In the genomic region with DNA sequence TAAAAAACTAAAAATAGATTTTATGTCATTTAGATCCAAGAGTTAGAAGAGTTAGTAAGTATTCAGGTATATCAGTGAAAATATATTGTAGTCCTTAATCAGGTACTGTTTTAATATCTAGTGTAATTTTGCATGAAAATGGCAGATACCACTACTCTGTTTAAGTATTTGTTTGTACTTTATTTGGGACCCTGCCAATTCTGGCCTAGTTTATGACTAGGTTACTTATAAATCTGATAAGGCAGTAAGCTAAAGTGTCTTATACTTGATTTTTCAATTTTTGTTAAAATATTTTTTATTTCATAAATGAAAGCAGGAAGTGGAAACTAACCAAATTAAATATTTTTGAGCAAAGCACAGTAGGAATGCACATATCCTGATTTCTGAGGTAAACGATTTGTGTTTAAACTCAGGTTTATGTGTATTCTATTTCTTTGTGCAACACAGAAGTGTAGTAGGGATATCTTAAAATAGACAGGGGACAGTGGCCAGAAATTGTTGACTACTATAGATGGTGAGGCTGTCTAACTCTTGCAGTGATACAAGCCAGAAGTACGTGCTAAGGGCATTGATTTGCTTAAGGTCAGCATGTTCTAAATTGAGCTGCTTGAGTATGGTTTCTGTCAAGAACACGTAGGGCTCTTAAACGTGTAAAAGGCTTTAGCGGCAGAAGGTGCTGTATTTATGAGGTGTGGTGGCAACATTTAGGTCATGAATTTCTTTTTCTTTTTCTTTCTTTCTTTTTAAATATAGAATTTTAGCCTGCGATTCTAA, we compare ENCODE assay signal across 11 cellular contexts. TPM values are rescaled to one million over a fixed set of nuclear protein-coding genes. Genes with fewer than 3 reads are reported as not detected.
DNase-seq lines count a peak whose midpoint lies in the region; ATAC-seq and TF ChIP-seq lines count a peak whose summit lies in the region.
"Had no signal": no experiment of that assay in that cellular context is flagged by ENCODE, and none has a peak within 500 bp of the region (broad histone marks: within the 10 kb centered on the region; RNA-seq: fewer than 3 reads in every experiment).

No MANE protein-coding gene starts in this region.

- peaks cover 16% of the 10 kb centered on the region for H3K36me3 ChIP-seq in IMR-90 (ENCODE audit: control insufficient read depth, insufficient read depth, low read length)
- peaks cover 18% of the 10 kb centered on the region; the same call in 1 of the 2 replicates for H3K36me3 ChIP-seq in PC-9 (ENCODE audit: low read depth)

- TF ChIP-seq CTCF in IMR-90 (conservative IDR thresholded peaks at IDR 0.05; ENCODE audit: low read depth, low read length) (no peak), PC-9 (conservative IDR thresholded peaks at IDR 0.05) (no peak)

- TF ChIP-seq RAD21 in IMR-90 (IDR thresholded peaks at IDR 0.05; ENCODE audit: low read length), result no peak

- H4K20me1 ChIP-seq in IMR-90 (ENCODE audit: insufficient read depth, low read length) (peaks cover 79% of the 10 kb centered on the region), PC-9 (ENCODE audit: insufficient read depth) (peaks cover 17% of the 10 kb centered on the region; the same call in 1 of the 2 replicates)

- H3K9me3 ChIP-seq in IMR-90 (ENCODE audit: control insufficient read depth, insufficient read depth, low read length) (no peaks in the 10 kb centered on the region), PC-9 (ENCODE audit: insufficient read depth, low read depth) (no peaks in the 10 kb centered on the region; the same call in 1 of the 2 replicates)

- H3K9me1 ChIP-seq in IMR-90 (ENCODE audit: insufficient read depth, low read length), result peaks cover 15% of the 10 kb centered on the region

- no TSS peak for BruUV-seq in IMR-90 (replicated peaks; lab: Mats Ljungman, UMichigan)
- BruUV-seq in PC-9 (replicated peaks; lab: Mats Ljungman, UMichigan), result no TSS peak

- H3K18ac ChIP-seq in IMR-90 (ENCODE audit: low read depth, low read length), result no peak overlapping the region

- H3K27ac ChIP-seq in IMR-90 (ENCODE audit: insufficient read depth, low read length), result no peak overlapping the region
- H3K27ac ChIP-seq in PC-9, result no peak overlapping the region
- H3K27ac ChIP-seq: HL-60, SJSA1 had no signal

- H3K27me3 ChIP-seq in IMR-90 (ENCODE audit: control insufficient read depth, insufficient read depth, low read length) (no peaks in the 10 kb centered on the region), PC-9 (ENCODE audit: insufficient read depth, low read depth) (no peaks in the 10 kb centered on the region)
- H3K27me3 ChIP-seq: SJSA1 had no signal

- WGBS in IMR-90 (ENCODE audit: extremely low coverage in 2 of 2, insufficient read length in 1 of 2), 2 experiments, result 64% methylated on average over 2 of the region's 6 CpGs; no CpG with 5 or more reads in 1 of the 2 experiments

- no peak overlapping the region for H3K9ac ChIP-seq in IMR-90 (ENCODE audit: low read depth, low read length)

- H2AFZ ChIP-seq in IMR-90 (replicated peaks; ENCODE audit: low read length, poor library complexity) (no peak overlapping the region), PC-9 (no peak overlapping the region)

- no peak overlapping the region for H4K5ac ChIP-seq in IMR-90 (ENCODE audit: low read depth, low read length)

- peak overlapping the region; percentile 37; the same call in 1 of the 2 replicates for H3K4ac ChIP-seq in IMR-90 (ENCODE audit: low read depth, low read length)

- H2AK5ac ChIP-seq in IMR-90 (ENCODE audit: low read depth, low read length), result no peak overlapping the region

- H3K9me2 ChIP-seq in PC-9 (ENCODE audit: insufficient read depth), result no peaks in the 10 kb centered on the region

- H3K4me1 ChIP-seq in IMR-90 (ENCODE audit: control insufficient read depth, insufficient read depth, low read length) (peaks cover 2% of the 10 kb centered on the region; the same call in 1 of the 2 replicates), PC-9 (replicated peaks; ENCODE audit: insufficient read depth) (no peaks in the 10 kb centered on the region)
- H3K4me1 ChIP-seq: SJSA1 had no signal

- CTCF ChIA-PET in IMR-90 (lab: Yijun Ruan, JAX) (no interaction called here), PC-9 (lab: Charles Lee) (no interaction called here)

- peaks cover 58% of the 10 kb centered on the region for H3K79me2 ChIP-seq in PC-9 (ENCODE audit: low read depth)

- peak; percentile 69 for ATAC-seq in GM21423 (IDR thresholded peaks at IDR 0.05; ENCODE audit: unreplicated experiment)
- peak; percentile 44; the same call in 1 of the 2 replicates for ATAC-seq in IMR-90 (ENCODE audit: low read depth)
- peak; percentile 45 for ATAC-seq in left colon

- H3K14ac ChIP-seq in IMR-90 (replicated peaks; ENCODE audit: low read depth, low read length), result peak overlapping the region; percentile 60; the same call in 1 of the 2 replicates

- H3K4me3 ChIP-seq in IMR-90 (ENCODE audit: insufficient read depth, low read depth, low read length) (no peak overlapping the region), PC-9 (no peak overlapping the region)
- H3K4me3 ChIP-seq: SJSA1 had no signal

- intact Hi-C loops in IMR-90 (cut with micrococcal nuclease), result no loop called here
- intact Hi-C loops in left colon (cut with DNase I, micrococcal nuclease), result no loop called here
- intact Hi-C loops in PC-9 (cut with micrococcal nuclease; ENCODE audit: unreplicated experiment), result no loop called here

- H4K8ac ChIP-seq in IMR-90 (ENCODE audit: low read depth in 2 of 2, low read length in 2 of 2), result peak overlapping the region in 1 of 2 experiments; percentile 54; a peak in 1 of 4 replicates

- H2BK120ac ChIP-seq in IMR-90 (ENCODE audit: low read depth, low read length), result no peak overlapping the region

- H4K91ac ChIP-seq in IMR-90 (ENCODE audit: insufficient read depth, low read depth, low read length), result no peak overlapping the region

- dilution Hi-C loops in IMR-90 (cut with HindIII; ENCODE audit: low sequenced_read_pairs, unreplicated experiment), result no loop called here

- peaks cover 15 to 82% of the 10 kb centered on the region in 2 experiments for H3K79me1 ChIP-seq in IMR-90 (ENCODE audit: low read depth in 1 of 2, low read length in 2 of 2)

- in situ Hi-C loops in IMR-90 (cut with MboI; ENCODE audit: low sequenced_read_pairs), result no loop called here

- POLR2A ChIA-PET in IMR-90 (lab: Charles Lee; ENCODE audit: unreplicated experiment) (no interaction called here), PC-9 (lab: Charles Lee; ENCODE audit: unreplicated experiment) (no interaction called here)

- H3K56ac ChIP-seq in IMR-90 (ENCODE audit: extremely low read depth, insufficient read depth, low read length), result no peak overlapping the region

- TF ChIP-seq POLR2A in IMR-90 (IDR thresholded peaks at IDR 0.05; ENCODE audit: low read depth, low read length), result no peak

- H2AK9ac ChIP-seq in IMR-90 (replicated peaks; ENCODE audit: low read depth, low read length, poor library complexity), result no peak overlapping the region

- peak; percentile 13 for DNase-seq in EL
- peak; percentile 18 for DNase-seq in IMR-90
- DNase-seq in left colon, result no peak
- DNase-seq in cerebellum (ENCODE audit: low spot score), result no peak
- no peak for DNase-seq in PC-9
- no peak for DNase-seq in NCI-H1105 treated with DMSO at 0.1 percent for 48 hours (lab: John Stamatoyannopoulos, UW)
- no peak for DNase-seq in SKM-1 treated with dmso at 0.1 percent for 144 hours (lab: John Stamatoyannopoulos, UW; ENCODE audit: unreplicated experiment)
- DNase-seq: CD4-positive, CD25-positive, alpha-beta regulatory T cell had no signal

- H3K4me2 ChIP-seq in IMR-90 (ENCODE audit: low read depth, low read length), result peak overlapping the region; percentile 18; the same call in 1 of the 2 replicates
- no peak overlapping the region for H3K4me2 ChIP-seq in PC-9

- H2BK15ac ChIP-seq in IMR-90 (ENCODE audit: low read depth, low read length), result no peak overlapping the region

- no peaks in the 10 kb centered on the region for H3F3A ChIP-seq in PC-9 (ENCODE audit: insufficient read depth, low read depth)

- no peak overlapping the region for H2BK20ac ChIP-seq in IMR-90 (ENCODE audit: low read depth, low read length)

- H2BK5ac ChIP-seq in IMR-90 (ENCODE audit: low read depth, low read length, poor library complexity, severe bottlenecking), result peak overlapping the region; percentile 78

- H3K23ac ChIP-seq in IMR-90 (ENCODE audit: low read depth, low read length), result peak overlapping the region; percentile 76; the same call in 1 of the 2 replicates

TF ChIP-seq in IMR-90, 13 proteins besides CTCF, POLR2A, EP300 and RAD21 (continues in another document):
- TF ChIP-seq SMC3 (IDR thresholded peaks at IDR 0.05; ENCODE audit: low read depth, low read length) (no peak), RFX5 (IDR thresholded peaks at IDR 0.05; ENCODE audit: low read depth, low read length) (no peak), USF2 (IDR thresholded peaks at IDR 0.05; ENCODE audit: low read depth, low read length) (no peak), CHD1 (IDR thresholded peaks at IDR 0.05; ENCODE audit: low read depth, low read length) (no peak), MAFK (IDR thresholded peaks at IDR 0.05; ENCODE audit: low read depth, low read length) (no peak), NFE2L2 (IDR thresholded peaks at IDR 0.05; ENCODE audit: low read depth, low read length) (no peak), FOS (IDR thresholded peaks at IDR 0.05; ENCODE audit: low read depth, low read length) (no peak), BHLHE40 (IDR thresholded peaks at IDR 0.05; ENCODE audit: low read depth, low read length) (no peak), CEBPB (IDR thresholded peaks at IDR 0.05; ENCODE audit: low read depth, low read length) (no peak), MAZ (IDR thresholded peaks at IDR 0.05; ENCODE audit: borderline replicate concordance, low read depth, low read length) (no peak), RCOR1 (IDR thresholded peaks at IDR 0.05; ENCODE audit: insufficient replicate concordance, low read length) (no peak), MXI1 (IDR thresholded peaks at IDR 0.05; ENCODE audit: borderline replicate concordance, low read depth, low read length) (no peak)

RNA-seq across cellular contexts. Expression of gene HIPK3, which starts 34.0 kb away (rescaled TPM):
- total RNA-seq in IMR-90 (2012; rRNA removed) (100.0 and 103 TPM in 2 replicates), left colon (10 to 100 TPM; 59.9 to 85.4 TPM), cerebellum (114 TPM), PC-9 (2021) (62.1 and 64.8 TPM in 2 replicates)
- polyA plus RNA-seq in IMR-90 (2012; rRNA removed), result 7.7 and 8.3 TPM in 2 replicates
- polyA plus RNA-seq in IMR-90 (2012; cell fraction: cytosol; rRNA removed), result 2.7 and 3.2 TPM in 2 replicates
- polyA plus RNA-seq in IMR-90 (2012; cell fraction: nucleus; rRNA removed; ENCODE audit: low replicate concordance), result 7.9 and 32.8 TPM in 2 replicates

Comparison
In these comparisons a context has a peak if more than half of its experiments do, and no peak if none do; other contexts are left out.
1. DNase-seq: peak in EL (single experiment) and IMR-90 (single experiment); none in left colon (0 of 2), cerebellum (single experiment), PC-9 (0 of 2), NCI-H1105 treated with DMSO at 0.1 percent for 48 hours (single experiment) and SKM-1 treated with dmso at 0.1 percent for 144 hours (single experiment).
2. Peak in every context shown above with its lines, with median percentiles within 50 percentile points of each other: ATAC-seq.